In genomic region chr2:47867205-47867604, GRCh38 we compare ENCODE assay signal across 8 cellular contexts. TPM values are rescaled to one million over a fixed set of nuclear protein-coding genes. Genes with fewer than 3 reads are reported as not detected.
DNase-seq lines count a peak whose midpoint lies in the region; ATAC-seq and TF ChIP-seq lines count a peak whose summit lies in the region.

No MANE protein-coding gene starts in this region.

- no peak overlapping the region for H3K4me3 ChIP-seq in mesodermal cell (ENCODE audit: extremely low read depth, insufficient read depth, low read length, poor library complexity, severe bottlenecking)
- H3K4me3 ChIP-seq in testis, result no peak overlapping the region

- H3K36me3 ChIP-seq in mesodermal cell (ENCODE audit: control insufficient read depth, insufficient read depth, low read length) (peaks cover 24% of the 10 kb centered on the region), testis (ENCODE audit: low read depth, missing control alignments) (no peaks in the 10 kb centered on the region)

- H3K4me1 ChIP-seq in mesodermal cell (ENCODE audit: control insufficient read depth, insufficient read depth, low read length, poor library complexity, severe bottlenecking) (peaks cover 13% of the 10 kb centered on the region), testis (peaks cover 13% of the 10 kb centered on the region)

- DNase-seq in Ammon's horn (ENCODE audit: low spot score) (peak; percentile 42), LHCN-M2 (ENCODE audit: low read depth) (peak; percentile 85), cerebellar cortex (ENCODE audit: low spot score) (peak; percentile 35), NCI-H446 treated with DMSO at 0.1 percent for 48 hours (lab: John Stamatoyannopoulos, UW) (no peak), testis (no peak)
- DNase-seq in activated effector memory CD4-positive, alpha-beta T cell treated with Interleukin-2 at 50 U/mL for 16 hours, result no peak

- intact Hi-C loops in testis (cut with DNase I; ENCODE audit: low total_unique reads), result no loop called here

- H3K27ac ChIP-seq in mesodermal cell (ENCODE audit: low read depth, low read length, severe bottlenecking) (peak overlapping the region; percentile 57), testis (no peak overlapping the region)

- TF ChIP-seq CTCF in testis (IDR thresholded peaks at IDR 0.05), result no peak

- H3K27me3 ChIP-seq in testis, result no peaks in the 10 kb centered on the region

- no peak for ATAC-seq in HG03025 (IDR thresholded peaks at IDR 0.05; ENCODE audit: low FRiP score, unreplicated experiment)

- H3K9me3 ChIP-seq in mesodermal cell (ENCODE audit: control insufficient read depth, low read length) (no peaks in the 10 kb centered on the region), testis (no peaks in the 10 kb centered on the region)

- WGBS in mesodermal cell (ENCODE audit: insufficient coverage in 2 of 2), 2 experiments, result no CpG with 5 or more reads among the region's 2 CpGs
- WGBS in testis, 2 donors, result 18 to 54% methylated on average over 2 of the region's 2 CpGs

- no peak for TF ChIP-seq POLR2A in testis (IDR thresholded peaks at IDR 0.05)

RNA-seq across cellular contexts. Expression of gene FBXO11, which starts 39.1 kb away (rescaled TPM):
- total RNA-seq in LHCN-M2 (2014; rRNA removed) (22.1 and 25.4 TPM in 2 replicates), testis (100 to 1,000 TPM in 1 of 2 donors, 10 to 100 TPM in 1; 96.0 to 101 TPM)
- polyA plus RNA-seq in LHCN-M2 (2012), result 13.9 TPM
- 46.9 TPM for polyA plus RNA-seq in mesodermal cell (2013, experiment 1 of 2)
- polyA plus RNA-seq in mesodermal cell (2013, experiment 2 of 2), result 52.5 TPM
- 87.6 TPM for polyA plus RNA-seq in testis (ENCODE audit: insufficient read depth, low read depth, low replicate concordance)

Comparison
In these comparisons a context has a peak if more than half of its experiments do, and no peak if none do; other contexts are left out.
1. DNase-seq: peak in Ammon's horn (single experiment), LHCN-M2 (single experiment) and cerebellar cortex (single experiment); none in NCI-H446 treated with DMSO at 0.1 percent for 48 hours (single experiment), activated effector memory CD4-positive, alpha-beta T cell treated with Interleukin-2 at 50 U/mL for 16 hours (single experiment) and testis (single experiment).